Comparison of ENCODE assay signal across 8 cellular contexts in the genomic region with DNA sequence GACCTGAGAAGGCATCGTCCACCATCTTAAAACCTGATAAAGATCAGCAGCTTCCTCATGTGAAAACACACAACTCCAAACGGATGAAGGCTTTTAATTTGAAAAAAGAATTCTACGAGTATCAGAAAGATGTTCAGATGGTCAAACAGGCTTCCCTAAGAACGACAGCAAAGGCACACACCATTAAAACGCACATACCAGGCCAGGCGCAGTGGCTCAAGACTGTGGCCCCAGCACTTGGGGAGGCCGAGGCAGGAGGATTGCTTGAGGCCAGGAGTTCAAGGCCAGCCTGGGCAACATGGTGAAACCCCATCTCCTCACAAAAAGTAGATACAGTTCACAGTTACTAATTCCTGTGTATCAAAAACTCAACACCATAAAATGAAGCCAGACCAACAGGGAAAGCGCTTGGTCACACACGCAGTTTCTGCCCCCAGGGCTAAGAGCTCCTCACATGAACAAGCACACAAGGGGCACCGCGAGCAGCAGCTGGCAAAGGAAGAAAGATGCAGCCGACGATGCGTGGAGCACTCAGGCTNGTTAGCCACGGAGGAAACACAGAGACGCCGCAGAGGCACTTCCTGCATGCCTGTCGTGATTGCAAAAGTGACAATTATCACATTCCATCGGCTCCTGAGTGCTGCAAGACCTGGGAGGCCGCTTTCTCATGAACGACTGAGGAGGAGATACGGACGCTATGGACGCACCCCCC.
A peak's percentile ranks its signal among the peaks of the same experiment; 100 is the strongest.
DNase-seq lines count a peak whose midpoint lies in the region; ATAC-seq and TF ChIP-seq lines count a peak whose summit lies in the region.

No MANE protein-coding gene starts in this region.

- H3K14ac ChIP-seq in trophoblast cell (ENCODE audit: low read length), result no peak overlapping the region

- in situ Hi-C loops in brain microvascular endothelial cell (cut with HindIII; ENCODE audit: low pct_ligation_motif_present, low sequenced_read_pairs), result no loop called here

- H4K91ac ChIP-seq in trophoblast cell (ENCODE audit: low read depth, low read length), result no peak overlapping the region

- peaks cover 4% of the 10 kb centered on the region for H3K79me1 ChIP-seq in trophoblast cell (ENCODE audit: low read length)

- H3K4me3 ChIP-seq in AG10803 (ENCODE audit: low read length) (no peak overlapping the region), HCT116 (replicated peaks in 1 of 2; ENCODE audit: low read depth in 1 of 2, low read length in 2 of 2) (peak overlapping the region in 1 of 2 experiments; percentile 34; a peak in 1 of 4 replicates), SK-N-MC (peak overlapping the region; percentile 43), brain microvascular endothelial cell (ENCODE audit: low read depth, low read length) (no peak overlapping the region), trophoblast cell (ENCODE audit: low read depth, low read length) (no peak overlapping the region)

- H3K9me3 ChIP-seq in HCT116 (ENCODE audit: control insufficient read depth in 1 of 2, insufficient read depth in 1 of 2, low read depth in 1 of 2, low read length in 2 of 2) (peaks cover 0 to 9% of the 10 kb centered on the region in 2 experiments; a peak in 2 of 4 replicates), SK-N-MC (ENCODE audit: low read depth, low read length) (no peaks in the 10 kb centered on the region), trophoblast cell (ENCODE audit: insufficient read depth, low read depth, low read length) (peaks cover 23% of the 10 kb centered on the region)

- H3K27me3 ChIP-seq in HCT116 (ENCODE audit: insufficient read depth, low read length), result peaks cover 8% of the 10 kb centered on the region; the same call in 1 of the 2 replicates
- H3K27me3 ChIP-seq in brain microvascular endothelial cell (replicated peaks), result peaks cover 2% of the 10 kb centered on the region
- H3K27me3 ChIP-seq in trophoblast cell (ENCODE audit: insufficient read depth, low read length), result no peaks in the 10 kb centered on the region

- H3K9ac ChIP-seq in HCT116 (ENCODE audit: low read length), result peak overlapping the region; percentile 0; the same call in 1 of the 2 replicates
- no peak overlapping the region for H3K9ac ChIP-seq in SK-N-MC (ENCODE audit: insufficient read length)
- H3K9ac ChIP-seq in trophoblast cell (ENCODE audit: low read length), result no peak overlapping the region

- H4K12ac ChIP-seq in trophoblast cell (ENCODE audit: low read depth, low read length), result no peak overlapping the region

- peak overlapping the region; percentile 44 for H3K4me2 ChIP-seq in HCT116 (ENCODE audit: low read length)
- H3K4me2 ChIP-seq in trophoblast cell (ENCODE audit: low read length), result peak overlapping the region; percentile 19

- TF ChIP-seq CTCF in AG10803 (conservative IDR thresholded peaks at IDR 0.05; ENCODE audit: low read length) (no peak), HCT116 (IDR thresholded peaks at IDR 0.05 in 2 of 3, conservative IDR thresholded peaks at IDR 0.05 in 1 of 3; ENCODE audit: borderline replicate concordance in 1 of 3, insufficient read depth in 1 of 3, low read depth in 2 of 3, low read length in 2 of 3) (no peak), brain microvascular endothelial cell (IDR thresholded peaks at IDR 0.05; ENCODE audit: low read depth, low read length, missing control alignments) (no peak)

- no peaks in the 10 kb centered on the region for H3K79me2 ChIP-seq in HCT116 (ENCODE audit: insufficient read depth, low read length)
- H3K79me2 ChIP-seq in trophoblast cell (ENCODE audit: control insufficient read depth, insufficient read depth, low read length, poor library complexity), result no peaks in the 10 kb centered on the region

- CTCF ChIA-PET in HCT116 (lab: Charles Lee), result interaction anchor here (0.7 kb wide), 1 partner anchor 12 kb away, joined by 3 read pairs; no protein-coding TSS in a partner anchor

- WGBS in trophoblast cell (ENCODE audit: extremely low coverage, insufficient coverage, insufficient read length), result no CpG with 5 or more reads among the region's 24 CpGs

- BruUV-seq in HCT116 (replicated peaks; lab: Mats Ljungman, UMichigan), result no TSS peak

- H4K20me1 ChIP-seq in HCT116 (ENCODE audit: insufficient read depth), result no peaks in the 10 kb centered on the region

- H3K27ac ChIP-seq in HCT116 (ENCODE audit: low read depth, low read length) (peak overlapping the region; percentile 33; the same call in 1 of the 2 replicates), SK-N-MC (peak overlapping the region; percentile 92), brain microvascular endothelial cell (no peak overlapping the region), trophoblast cell (ENCODE audit: low read depth, low read length) (no peak overlapping the region)

- no peak overlapping the region for H3K18ac ChIP-seq in trophoblast cell (ENCODE audit: low read length)

- H4K8ac ChIP-seq in trophoblast cell (ENCODE audit: low read depth, low read length), result peak overlapping the region; percentile 26

- DNase-seq in AG10803 (ENCODE audit: low read depth), result peak; percentile 66
- peak; percentile 71 for DNase-seq in HCT116 (ENCODE audit: low read depth, low spot score)
- DNase-seq in SK-N-MC (ENCODE audit: low read depth, low spot score), result peak; percentile 86
- DNase-seq in brain microvascular endothelial cell, result peak; percentile 5
- DNase-seq in trophoblast cell, result peak; percentile 70 to 83
- no peak for DNase-seq in ecto neural progenitor cell (ENCODE audit: low spot score)

- peak overlapping the region; percentile 46 for H2AFZ ChIP-seq in HCT116 (ENCODE audit: low read depth, low read length, poor library complexity, severe bottlenecking)
- no peak overlapping the region for H2AFZ ChIP-seq in trophoblast cell (ENCODE audit: insufficient read depth, low read length, poor library complexity)

- H3K36me3 ChIP-seq in HCT116 (ENCODE audit: control insufficient read depth in 1 of 2, insufficient read depth in 2 of 2, low read length in 2 of 2) (no peaks in the 10 kb centered on the region), SK-N-MC (ENCODE audit: insufficient read depth, low read length) (no peaks in the 10 kb centered on the region), brain microvascular endothelial cell (replicated peaks) (no peaks in the 10 kb centered on the region), trophoblast cell (ENCODE audit: control insufficient read depth in 1 of 2, insufficient read depth in 2 of 2, low read length in 2 of 2) (no peaks in the 10 kb centered on the region)

- H2AK5ac ChIP-seq in trophoblast cell (ENCODE audit: low read length), result no peak overlapping the region

- no peak overlapping the region for H2BK12ac ChIP-seq in trophoblast cell (ENCODE audit: low read length)

- no peak for TF ChIP-seq RAD21 in HCT116 (IDR thresholded peaks at IDR 0.05; ENCODE audit: low read depth)

- H3K23ac ChIP-seq in trophoblast cell (ENCODE audit: low read length), result no peak overlapping the region

- H3K4ac ChIP-seq in trophoblast cell (ENCODE audit: low read depth, low read length), result no peak overlapping the region

- ATAC-seq in HCT116 (peak; percentile 65), GM18861 (IDR thresholded peaks at IDR 0.05; ENCODE audit: unreplicated experiment) (no peak), HG02840 (IDR thresholded peaks at IDR 0.05; ENCODE audit: low FRiP score, unreplicated experiment) (no peak)

- intact Hi-C loops in HCT116 (cut with micrococcal nuclease), result no loop called here

- RAD21 ChIA-PET in HCT116 (lab: Charles Lee; ENCODE audit: low non-redundant PET in 1 of 2, low total read pairs in 2 of 2, uncharacterized antibody in 2 of 2, unreplicated experiment in 2 of 2), result interaction anchor here in 1 of 2 experiments (0.6 kb wide), 1 partner anchor 80 kb away, joined by 6 read pairs; no protein-coding TSS in a partner anchor

- peaks cover 9 to 41% of the 10 kb centered on the region in 2 experiments; a peak in 3 of 4 replicates for H3K4me1 ChIP-seq in HCT116 (ENCODE audit: control insufficient read depth in 1 of 2, insufficient read depth in 2 of 2, low read length in 2 of 2)
- peaks cover 5 to 11% of the 10 kb centered on the region in 2 experiments for H3K4me1 ChIP-seq in trophoblast cell (ENCODE audit: control insufficient read depth in 1 of 2, insufficient read depth in 2 of 2, low read length in 2 of 2)

- no peak overlapping the region for H2BK5ac ChIP-seq in trophoblast cell (ENCODE audit: low read depth, low read length, poor library complexity)

- no peak for TF ChIP-seq POLR2A in HCT116 (IDR thresholded peaks at IDR 0.05; ENCODE audit: borderline replicate concordance, extremely low read depth, insufficient read depth, insufficient read length)

- no peak overlapping the region for H2BK120ac ChIP-seq in trophoblast cell (ENCODE audit: insufficient read depth, low read length, poor library complexity)

- no peaks in the 10 kb centered on the region for H3K9me2 ChIP-seq in HCT116 (ENCODE audit: insufficient read depth)

- POLR2A ChIA-PET in HCT116 (lab: Charles Lee), result no interaction called here

TF ChIP-seq in HCT116, 20 proteins besides CTCF, POLR2A, EP300 and RAD21:
- TF ChIP-seq TCF7L2 (IDR thresholded peaks at IDR 0.05; ENCODE audit: borderline replicate concordance, extremely low read depth, insufficient read depth, insufficient read length), result peak; percentile 97
- TF ChIP-seq CBX3 (IDR thresholded peaks at IDR 0.05; ENCODE audit: low read depth), result 0 out of 2 replicates have a peak, but pooled peaks have one; percentile 12
- TF ChIP-seq ELF1 (IDR thresholded peaks at IDR 0.05; ENCODE audit: borderline replicate concordance, low read depth), result no peak
- TF ChIP-seq, protein P1, sequence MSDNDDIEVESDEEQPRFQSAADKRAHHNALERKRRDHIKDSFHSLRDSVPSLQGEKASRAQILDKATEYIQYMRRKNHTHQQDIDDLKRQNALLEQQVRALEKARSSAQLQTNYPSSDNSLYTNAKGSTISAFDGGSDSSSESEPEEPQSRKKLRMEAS (IDR thresholded peaks at IDR 0.05), result 0 out of 2 replicates have a peak, but pooled peaks have one; percentile 34

Comparison
In these comparisons a context has a peak if more than half of its experiments do, and no peak if none do; other contexts are left out.
1. H3K27ac ChIP-seq: peak in HCT116 (single experiment) and SK-N-MC (single experiment); none in brain microvascular endothelial cell (single experiment) and trophoblast cell (single experiment).